Comparison of ENCODE assay signal across 15 cellular contexts in the genomic region with DNA sequence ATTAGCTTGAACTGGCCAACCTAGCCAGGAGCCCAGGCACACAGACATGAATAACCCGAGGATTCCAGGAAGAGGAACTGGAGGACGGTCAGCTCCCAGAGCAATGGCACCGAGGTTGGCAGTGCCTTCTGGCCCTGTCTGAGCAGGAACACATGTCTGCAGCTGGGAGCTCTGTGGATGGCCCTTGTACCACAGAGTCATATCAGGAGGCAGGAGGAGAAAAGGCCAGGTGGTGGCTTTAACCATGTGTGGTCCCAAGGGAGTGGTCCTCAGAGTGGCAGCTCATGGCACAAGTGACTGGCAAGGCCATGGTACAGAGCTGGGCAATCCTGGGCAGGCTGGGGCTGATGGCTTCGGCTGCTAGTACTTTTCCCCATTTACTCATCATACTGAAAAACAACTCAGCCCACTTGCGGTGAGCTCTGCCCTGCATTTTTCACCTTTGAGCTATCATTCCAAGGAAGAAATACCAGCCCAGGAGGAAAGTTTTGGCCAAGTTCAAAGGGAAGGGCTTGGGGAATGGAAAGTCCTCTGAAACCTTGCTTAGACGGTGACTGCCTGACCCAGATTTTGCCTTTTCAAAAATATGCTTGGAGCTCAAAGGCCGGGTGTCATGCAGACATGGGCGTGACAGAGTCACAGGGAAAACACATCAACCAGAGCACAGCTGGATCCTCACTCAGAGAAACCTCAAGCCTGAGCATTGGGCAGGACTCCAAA. TPM values are rescaled to one million over a fixed set of nuclear protein-coding genes. Genes with fewer than 3 reads are reported as not detected.
DNase-seq lines count a peak whose midpoint lies in the region; ATAC-seq and FAIRE-seq lines count a peak whose summit lies in the region.
"Had no signal": no experiment of that assay in that cellular context is flagged by ENCODE, and none has a peak within 500 bp of the region (broad histone marks: within the 10 kb centered on the region; RNA-seq: fewer than 3 reads in every experiment).

No MANE protein-coding gene starts in this region.

- intact Hi-C loops in left ventricle myocardium superior (cut with micrococcal nuclease): no loop called here

- DNase-seq in DMS 273 (lab: John Stamatoyannopoulos, UW; ENCODE audit: unreplicated experiment): peak; percentile 40
- DNase-seq in DMS 273 treated with DMSO at 0.1 percent for 48 hours (lab: John Stamatoyannopoulos, UW): no peak
- DNase-seq in RCC 7860 (ENCODE audit: low spot score): peak; percentile 11
- DNase-seq in left ventricle myocardium superior: peak; percentile 52
- DNase-seq in stimulated activated effector memory CD8-positive, alpha-beta T cell treated with anti-CD3 and anti-CD28 coated beads, Interleukin-12 subunit alpha, Interleukin-12 subunit beta, amount 100 ng/mL, for 72 hours (ENCODE audit: low spot score in 2 of 2): no peak
- DNase-seq in SHP77 (lab: John Stamatoyannopoulos, UW): no peak
- DNase-seq in HUDEP-2 (lab: John Stamatoyannopoulos, UW; ENCODE audit: unreplicated experiment in 76 of 76): no peak
- DNase-seq: activated CD4-positive, alpha-beta T cell treated with anti-CD3 and anti-CD28 coated beads, Interleukin-2, amount 50 U/mL, for 48 hours; left colon; NCI-H2081 treated with DMSO at 0.1 percent for 48 hours; PC-3; small intestine had no signal

- no peaks in the 10 kb centered on the region for H3K36me3 Mint-ChIP-seq in stimulated activated effector memory CD8-positive, alpha-beta T cell treated with anti-CD3 and anti-CD28 coated beads, Interleukin-12 subunit alpha, Interleukin-12 subunit beta, amount 100 ng/mL, for 72 hours

- H3K4me3 Mint-ChIP-seq in stimulated activated effector memory CD8-positive, alpha-beta T cell treated with anti-CD3 and anti-CD28 coated beads, Interleukin-12 subunit alpha, Interleukin-12 subunit beta, amount 100 ng/mL, for 72 hours: no peak overlapping the region
- H3K4me3 Mint-ChIP-seq: activated T-helper 17 cell treated with anti-CD3 and anti-CD28 coated beads, Interleukin-2, amount 50 U/mL, for 72 hours had no signal

- H3K27ac Mint-ChIP-seq in stimulated activated effector memory CD8-positive, alpha-beta T cell treated with anti-CD3 and anti-CD28 coated beads, Interleukin-12 subunit alpha, Interleukin-12 subunit beta, amount 100 ng/mL, for 72 hours: no peak overlapping the region
- H3K27ac Mint-ChIP-seq: activated T-helper 17 cell treated with anti-CD3 and anti-CD28 coated beads, Interleukin-2, amount 50 U/mL, for 72 hours had no signal

- no peaks in the 10 kb centered on the region for H3K9me3 Mint-ChIP-seq in stimulated activated effector memory CD8-positive, alpha-beta T cell treated with anti-CD3 and anti-CD28 coated beads, Interleukin-12 subunit alpha, Interleukin-12 subunit beta, amount 100 ng/mL, for 72 hours
- H3K9me3 Mint-ChIP-seq: activated T-helper 17 cell treated with anti-CD3 and anti-CD28 coated beads, Interleukin-2, amount 50 U/mL, for 72 hours had no signal

- ATAC-seq in left ventricle myocardium superior (peak; percentile 78), HG02938 (IDR thresholded peaks at IDR 0.05; ENCODE audit: unreplicated experiment) (no peak)
- peak; percentile 22 for ATAC-seq in stimulated activated effector memory CD8-positive, alpha-beta T cell treated with anti-CD3 and anti-CD28 coated beads, Interleukin-12 subunit alpha, Interleukin-12 subunit beta, amount 100 ng/mL, for 72 hours
- ATAC-seq: activated T-helper 17 cell treated with anti-CD3 and anti-CD28 coated beads, Interleukin-2, amount 50 U/mL, for 72 hours; K562; left colon; PC-3 had no signal

- peaks cover 13% of the 10 kb centered on the region for H3K4me1 Mint-ChIP-seq in stimulated activated effector memory CD8-positive, alpha-beta T cell treated with anti-CD3 and anti-CD28 coated beads, Interleukin-12 subunit alpha, Interleukin-12 subunit beta, amount 100 ng/mL, for 72 hours
- H3K4me1 Mint-ChIP-seq: activated T-helper 17 cell treated with anti-CD3 and anti-CD28 coated beads, Interleukin-2, amount 50 U/mL, for 72 hours had no signal

- no peak for FAIRE-seq in RCC 7860 (lab: Jason Lieb, UNC)
- FAIRE-seq: K562, small intestine had no signal

RNA-seq across cellular contexts. Expression of a gene that starts 25.7 kb away (rescaled TPM):
- total RNA-seq in left ventricle myocardium superior: 0.47 TPM
- total RNA-seq: activated T-helper 17 cell treated with anti-CD3 and anti-CD28 coated beads, Interleukin-2, amount 50 U/mL, for 72 hours had no signal

Comparison
In these comparisons a context has a peak if more than half of its experiments do, and no peak if none do; other contexts are left out.
1. DNase-seq: peak in DMS 273 (single experiment), RCC 7860 (single experiment) and left ventricle myocardium superior (single experiment); none in DMS 273 treated with DMSO at 0.1 percent for 48 hours (single experiment), stimulated activated effector memory CD8-positive, alpha-beta T cell treated with anti-CD3 and anti-CD28 coated beads, Interleukin-12 subunit alpha, Interleukin-12 subunit beta, amount 100 ng/mL, for 72 hours (0 of 2), SHP77 (0 of 2) and HUDEP-2 (0 of 76).